20 cellular contexts compared by ENCODE assay signal in the genomic region with DNA sequence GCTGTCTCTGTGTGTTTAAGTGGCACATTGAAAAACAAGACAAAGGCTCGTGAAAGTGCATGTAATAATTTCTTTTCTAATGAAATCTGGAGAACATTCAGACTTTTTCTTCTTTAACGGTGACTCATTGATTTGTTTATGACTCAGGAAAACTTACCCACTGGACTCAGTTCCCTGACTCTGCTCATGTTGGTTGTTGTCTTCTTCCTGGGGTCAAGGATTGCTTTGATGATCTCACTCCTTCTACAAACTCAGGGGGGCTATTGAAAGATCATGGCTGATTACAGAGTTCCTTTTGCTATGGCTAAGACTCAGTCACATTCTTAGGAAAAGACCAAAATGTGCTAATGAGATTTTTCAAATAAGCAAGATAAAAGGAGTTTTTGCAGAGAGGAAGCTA.
A peak's percentile ranks its signal among the peaks of the same experiment; 100 is the strongest.
DNase-seq lines count a peak whose midpoint lies in the region; ATAC-seq, FAIRE-seq and TF ChIP-seq lines count a peak whose summit lies in the region.
"Had no signal": no experiment of that assay in that cellular context is flagged by ENCODE, and none has a peak within 500 bp of the region (broad histone marks: within the 10 kb centered on the region; RNA-seq: fewer than 3 reads in every experiment).

No MANE protein-coding gene starts in this region.

- H3K4me1 ChIP-seq in mammary epithelial cell (ENCODE audit: insufficient read depth, low read length), result no peaks in the 10 kb centered on the region
- H3K4me1 ChIP-seq in astrocyte (ENCODE audit: insufficient read depth, low read length), result peaks cover 14% of the 10 kb centered on the region
- H3K4me1 ChIP-seq in heart right ventricle, result no peaks in the 10 kb centered on the region
- peaks cover 10% of the 10 kb centered on the region for H3K4me1 ChIP-seq in PC-9 (replicated peaks; ENCODE audit: insufficient read depth)
- H3K4me1 ChIP-seq: pancreas had no signal

- 52% methylated on average over 2 of the region's 2 CpGs for WGBS in mammary epithelial cell (ENCODE audit: low coverage, missing lambda C conversion rate)
- 67 to 71% methylated on average over 2 of the region's 2 CpGs for WGBS in heart right ventricle, 2 donors

- intact Hi-C loops in MCF 10A (cut with micrococcal nuclease) (no loop called here), mammary epithelial cell (cut with micrococcal nuclease) (no loop called here), heart right ventricle (cut with DNase I) (no loop called here), PC-9 (cut with micrococcal nuclease; ENCODE audit: unreplicated experiment) (no loop called here)

- H3K27me3 Mint-ChIP-seq in MCF 10A (ENCODE audit: insufficient read depth, unreplicated experiment) (peaks cover 19% of the 10 kb centered on the region), astrocyte (ENCODE audit: low read depth, unreplicated experiment) (peaks cover 5% of the 10 kb centered on the region)

- H3K79me2 ChIP-seq in mammary epithelial cell (ENCODE audit: insufficient read depth, low read length) (no peaks in the 10 kb centered on the region), astrocyte (ENCODE audit: insufficient read depth, low read length) (no peaks in the 10 kb centered on the region), PC-9 (ENCODE audit: low read depth) (no peaks in the 10 kb centered on the region)

- DNase-seq in MCF 10A (ENCODE audit: unreplicated experiment), result peak; percentile 35
- no peak for DNase-seq in mammary epithelial cell
- peak; percentile 81 for DNase-seq in astrocyte (ENCODE audit: low read depth)
- DNase-seq in fibroblast of the conjunctiva (ENCODE audit: low read depth), result peak; percentile 4
- DNase-seq in stromal cell of bone marrow (ENCODE audit: low read depth), result peak; percentile 20
- no peak for DNase-seq in mucosa of gallbladder (ENCODE audit: low spot score)
- no peak for DNase-seq in heart right ventricle
- DNase-seq in PC-9, result no peak
- DNase-seq: activated CD4-positive, alpha-beta T cell treated with anti-CD3 and anti-CD28 coated beads, Interleukin-2, amount 50 U/mL, for 1 hour; activated T-cell treated with anti-CD3 and anti-CD28 coated beads, Interleukin-2, amount 50 U/mL, for 72 hours; COR-L47; hypothalamus; left colon; NCI-H1417; pancreas; small intestine; stimulated activated naive B cell treated with anti-CD40 and anti-IgM and Interleukin-4, amounts not matched to agents 10 μg/mL and 1 μg/mL and 100 μg/mL, for 72 hours had no signal

- H3K9ac ChIP-seq in mammary epithelial cell (ENCODE audit: insufficient read depth, low read length) (no peak overlapping the region), astrocyte (ENCODE audit: low read length) (no peak overlapping the region)
- H3K9ac ChIP-seq: KMS-11 had no signal

- H3K9me3 ChIP-seq in mammary epithelial cell (replicated peaks; ENCODE audit: insufficient read depth, low read length) (no peaks in the 10 kb centered on the region), astrocyte (ENCODE audit: insufficient read depth, low read depth, low read length) (no peaks in the 10 kb centered on the region), heart right ventricle (peaks cover 0 to 3% (median 0%) of the 10 kb centered on the region in 11 donors), PC-9 (ENCODE audit: insufficient read depth, low read depth) (no peaks in the 10 kb centered on the region)
- H3K9me3 ChIP-seq: pancreas had no signal

- POLR2A ChIA-PET in MCF 10A (lab: Yijun Ruan, JAX) (no interaction called here), PC-9 (lab: Charles Lee; ENCODE audit: unreplicated experiment) (no interaction called here)

- H3K27me3 ChIP-seq in mammary epithelial cell (ENCODE audit: insufficient read depth, low read length) (no peaks in the 10 kb centered on the region), astrocyte (ENCODE audit: insufficient read depth, low read length) (no peaks in the 10 kb centered on the region), heart right ventricle (peaks cover 0 to 11% (median 0%) of the 10 kb centered on the region in 7 donors), PC-9 (ENCODE audit: insufficient read depth, low read depth) (no peaks in the 10 kb centered on the region)
- H3K27me3 ChIP-seq: pancreas had no signal

- CTCF ChIA-PET in MCF 10A (lab: Yijun Ruan, JAX), result no interaction called here
- CTCF ChIA-PET in mammary epithelial cell (lab: Charles Lee; ENCODE audit: low non-redundant PET), result no interaction called here
- CTCF ChIA-PET in PC-9 (lab: Charles Lee), result no interaction called here

- H2AFZ ChIP-seq in mammary epithelial cell (ENCODE audit: low read depth, low read length) (no peak overlapping the region), astrocyte (ENCODE audit: low read depth, low read length) (peak overlapping the region; percentile 24), PC-9 (no peak overlapping the region)

- TF ChIP-seq CTCF in MCF 10A (IDR thresholded peaks at IDR 0.05; ENCODE audit: unreplicated experiment) (no peak), mammary epithelial cell (conservative IDR thresholded peaks at IDR 0.05 in 1 of 2, IDR thresholded peaks at IDR 0.05 in 1 of 2; ENCODE audit: extremely low read depth in 1 of 2, insufficient read depth in 1 of 2, low read depth in 1 of 2, low read length in 2 of 2) (no peak), astrocyte (IDR thresholded peaks at IDR 0.05; ENCODE audit: insufficient read depth, low read depth, low read length) (no peak), heart right ventricle (IDR thresholded peaks at IDR 0.05) (no peak), PC-9 (conservative IDR thresholded peaks at IDR 0.05) (no peak)

- FAIRE-seq in astrocyte (lab: Jason Lieb, UNC), result no peak
- FAIRE-seq: A204.1, pancreas, small intestine had no signal

- H3K9me2 ChIP-seq in PC-9 (ENCODE audit: insufficient read depth), result no peaks in the 10 kb centered on the region

- H3K27ac ChIP-seq in mammary epithelial cell (ENCODE audit: insufficient read depth, low read depth, low read length) (no peak overlapping the region), astrocyte (ENCODE audit: low read depth, low read length) (peak overlapping the region; percentile 23), heart right ventricle (no peak overlapping the region), PC-9 (no peak overlapping the region)
- H3K27ac ChIP-seq: KMS-11, pancreas had no signal

- no peak for ATAC-seq in heart right ventricle
- ATAC-seq: activated T-cell treated with anti-CD3 and anti-CD28 coated beads, Interleukin-2, amount 50 U/mL, for 72 hours; left colon; pancreas; stimulated activated naive B cell treated with anti-CD40 and anti-IgM and Interleukin-4, amounts not matched to agents 10 μg/mL and 1 μg/mL and 100 μg/mL, for 72 hours had no signal

- no peaks in the 10 kb centered on the region for H3F3A ChIP-seq in PC-9 (ENCODE audit: insufficient read depth, low read depth)

- peaks cover 9% of the 10 kb centered on the region for H3K4me1 Mint-ChIP-seq in MCF 10A (ENCODE audit: insufficient read depth, unreplicated experiment)
- peaks cover 21% of the 10 kb centered on the region for H3K4me1 Mint-ChIP-seq in astrocyte (ENCODE audit: low read depth, unreplicated experiment)
- H3K4me1 Mint-ChIP-seq: stimulated activated naive B cell treated with anti-CD40 and anti-IgM and Interleukin-4, amounts not matched to agents 10 μg/mL and 1 μg/mL and 100 μg/mL, for 72 hours had no signal

- H3K36me3 Mint-ChIP-seq in MCF 10A (ENCODE audit: insufficient read depth, unreplicated experiment) (no peaks in the 10 kb centered on the region), astrocyte (ENCODE audit: low read depth, unreplicated experiment) (no peaks in the 10 kb centered on the region)
- H3K36me3 Mint-ChIP-seq: stimulated activated naive B cell treated with anti-CD40 and anti-IgM and Interleukin-4, amounts not matched to agents 10 μg/mL and 1 μg/mL and 100 μg/mL, for 72 hours; type B pancreatic cell had no signal

- no peak overlapping the region for H3K4me3 Mint-ChIP-seq in MCF 10A (ENCODE audit: unreplicated experiment)
- H3K4me3 Mint-ChIP-seq in astrocyte (ENCODE audit: unreplicated experiment), result no peak overlapping the region
- H3K4me3 Mint-ChIP-seq: activated T-cell treated with anti-CD3 and anti-CD28 coated beads, Interleukin-2, amount 50 U/mL, for 72 hours; stimulated activated naive B cell treated with anti-CD40 and anti-IgM and Interleukin-4, amounts not matched to agents 10 μg/mL and 1 μg/mL and 100 μg/mL, for 72 hours; type B pancreatic cell had no signal

- H3K9me3 Mint-ChIP-seq in MCF 10A (ENCODE audit: unreplicated experiment), result no peaks in the 10 kb centered on the region
- peaks cover 2% of the 10 kb centered on the region for H3K9me3 Mint-ChIP-seq in astrocyte (ENCODE audit: unreplicated experiment)
- H3K9me3 Mint-ChIP-seq: activated T-cell treated with anti-CD3 and anti-CD28 coated beads, Interleukin-2, amount 50 U/mL, for 72 hours; type B pancreatic cell had no signal

- no TSS peak for BruUV-seq in MCF 10A (replicated peaks; lab: Mats Ljungman, UMichigan)
- BruUV-seq in mammary epithelial cell (replicated peaks; lab: Mats Ljungman, UMichigan), result no TSS peak
- BruUV-seq in PC-9 (replicated peaks; lab: Mats Ljungman, UMichigan), result no TSS peak

- H4K20me1 ChIP-seq in mammary epithelial cell (ENCODE audit: insufficient read depth, low read length) (no peaks in the 10 kb centered on the region), astrocyte (ENCODE audit: insufficient read depth, low read length) (no peaks in the 10 kb centered on the region), PC-9 (ENCODE audit: insufficient read depth) (no peaks in the 10 kb centered on the region)

- no peak overlapping the region for H3K27ac Mint-ChIP-seq in MCF 10A (ENCODE audit: low read depth, unreplicated experiment)
- peak overlapping the region; percentile 23 for H3K27ac Mint-ChIP-seq in astrocyte (ENCODE audit: unreplicated experiment)
- H3K27ac Mint-ChIP-seq: activated T-cell treated with anti-CD3 and anti-CD28 coated beads, Interleukin-2, amount 50 U/mL, for 72 hours; stimulated activated naive B cell treated with anti-CD40 and anti-IgM and Interleukin-4, amounts not matched to agents 10 μg/mL and 1 μg/mL and 100 μg/mL, for 72 hours; type B pancreatic cell had no signal

- H3K4me2 ChIP-seq in mammary epithelial cell (ENCODE audit: insufficient read depth, low read depth, low read length), result no peak overlapping the region
- H3K4me2 ChIP-seq in astrocyte (ENCODE audit: low read length), result peak overlapping the region; percentile 70
- no peak overlapping the region for H3K4me2 ChIP-seq in PC-9
- H3K4me2 ChIP-seq: KMS-11 had no signal

- H3K36me3 ChIP-seq in mammary epithelial cell (ENCODE audit: insufficient read depth, low read length) (no peaks in the 10 kb centered on the region), astrocyte (ENCODE audit: insufficient read depth, low read length) (no peaks in the 10 kb centered on the region), heart right ventricle (no peaks in the 10 kb centered on the region), PC-9 (ENCODE audit: low read depth) (no peaks in the 10 kb centered on the region)
- H3K36me3 ChIP-seq: pancreas had no signal

- dilution Hi-C loops in mammary epithelial cell (cut with HindIII; ENCODE audit: low sequenced_read_pairs), result no loop called here

- no peak overlapping the region for H3K4me3 ChIP-seq in mammary epithelial cell (replicated peaks in 1 of 3; ENCODE audit: insufficient read depth in 1 of 3, low read depth in 2 of 3, low read length in 3 of 3)
- H3K4me3 ChIP-seq in astrocyte (ENCODE audit: insufficient read depth, low read depth, low read length), result no peak overlapping the region
- H3K4me3 ChIP-seq in heart right ventricle, result no peak overlapping the region
- no peak overlapping the region for H3K4me3 ChIP-seq in PC-9
- H3K4me3 ChIP-seq: pancreas had no signal

- in situ Hi-C loops in mammary epithelial cell (cut with MboI; ENCODE audit: low sequenced_read_pairs in 2 of 2), result no loop called here

Comparison
In these comparisons a context has a peak if more than half of its experiments do, and no peak if none do; other contexts are left out.
1. DNase-seq: peak in MCF 10A (single experiment), astrocyte (single experiment), fibroblast of the conjunctiva (single experiment) and stromal cell of bone marrow (single experiment); none in mammary epithelial cell (single experiment), mucosa of gallbladder (single experiment), heart right ventricle (0 of 2) and PC-9 (0 of 2).